8 cellular contexts compared by ENCODE assay signal in the genomic region with DNA sequence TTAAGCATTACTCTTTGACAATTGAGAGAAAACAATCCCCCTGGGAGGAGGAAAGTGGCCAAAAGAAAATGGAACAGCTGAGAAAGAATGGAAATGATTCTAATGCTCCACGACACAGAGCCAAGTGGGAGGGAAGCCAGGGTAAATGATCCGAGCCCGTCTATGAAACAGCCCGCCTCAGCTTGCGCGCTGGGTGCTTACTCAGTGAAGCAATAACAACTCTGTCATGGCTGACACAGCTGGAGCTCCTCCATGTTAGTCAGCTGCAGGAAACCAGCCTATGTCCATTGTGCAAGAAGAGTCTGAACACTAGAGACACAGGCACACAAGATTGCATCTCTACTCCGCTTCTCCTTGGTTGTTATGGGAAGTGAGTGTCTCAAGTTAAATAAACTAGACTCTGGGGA. TPM values are rescaled to one million over a fixed set of nuclear protein-coding genes. Genes with fewer than 3 reads are reported as not detected.
DNase-seq lines count a peak whose midpoint lies in the region; ATAC-seq and TF ChIP-seq lines count a peak whose summit lies in the region.

No MANE protein-coding gene starts in this region.

- peaks cover 5% of the 10 kb centered on the region for H3K36me3 ChIP-seq in IMR-90 (ENCODE audit: control insufficient read depth, insufficient read depth, low read length)

- H3K14ac ChIP-seq in IMR-90 (replicated peaks; ENCODE audit: low read depth, low read length) = peak overlapping the region; percentile 35

- H2BK20ac ChIP-seq in IMR-90 (ENCODE audit: low read depth, low read length) = peak overlapping the region; percentile 53

- no peak overlapping the region; the same call in 1 of the 2 replicates for H4K91ac ChIP-seq in IMR-90 (ENCODE audit: insufficient read depth, low read depth, low read length)

- H3K4ac ChIP-seq in IMR-90 (ENCODE audit: low read depth, low read length) = peak overlapping the region; percentile 49; the same call in 1 of the 2 replicates

- H2AK9ac ChIP-seq in IMR-90 (replicated peaks; ENCODE audit: low read depth, low read length, poor library complexity) = no peak overlapping the region

- no peak overlapping the region for H2AK5ac ChIP-seq in IMR-90 (ENCODE audit: low read depth, low read length)

- no peak overlapping the region for H3K9ac ChIP-seq in IMR-90 (ENCODE audit: low read depth, low read length)

- no peaks in the 10 kb centered on the region for H3K9me3 ChIP-seq in IMR-90 (ENCODE audit: control insufficient read depth, insufficient read depth, low read length)

- peak overlapping the region; percentile 59 for H2BK120ac ChIP-seq in IMR-90 (ENCODE audit: low read depth, low read length)

- peak overlapping the region; percentile 15; the same call in 1 of the 2 replicates for H3K56ac ChIP-seq in IMR-90 (ENCODE audit: extremely low read depth, insufficient read depth, low read length)

- H3K27ac ChIP-seq in IMR-90 (ENCODE audit: insufficient read depth, low read length) = no peak overlapping the region
- no peak overlapping the region for H3K27ac ChIP-seq in foreskin keratinocyte

- peak overlapping the region; percentile 38 for H2AFZ ChIP-seq in IMR-90 (replicated peaks; ENCODE audit: low read length, poor library complexity)

- H3K4me1 ChIP-seq in IMR-90 (ENCODE audit: control insufficient read depth, insufficient read depth, low read length) (0 out of 2 replicates have a peak, but pooled peaks cover 2% of the 10 kb centered on the region), foreskin keratinocyte (no peaks in the 10 kb centered on the region)

- POLR2A ChIA-PET in IMR-90 (lab: Charles Lee; ENCODE audit: unreplicated experiment) = interaction anchor here (0.5 kb wide), 1 partner anchor 20 kb away, joined by 4 read pairs; no protein-coding TSS in a partner anchor

- H3K9me3 Mint-ChIP-seq in stimulated activated naive B cell treated with anti-CD40 and anti-IgM and Interleukin-4, amounts not matched to agents 10 μg/mL and 1 μg/mL and 100 μg/mL, for 72 hours = no peaks in the 10 kb centered on the region

- H3K79me1 ChIP-seq in IMR-90 (ENCODE audit: low read depth in 1 of 2, low read length in 2 of 2) = no peaks in the 10 kb centered on the region

- intact Hi-C loops in IMR-90 (cut with micrococcal nuclease) = loop anchor here (2.0 kb wide), 1 partner anchor 49 kb away; no protein-coding TSS in a partner anchor

- no peaks in the 10 kb centered on the region for H3K4me1 Mint-ChIP-seq in stimulated activated naive B cell treated with anti-CD40 and anti-IgM and Interleukin-4, amounts not matched to agents 10 μg/mL and 1 μg/mL and 100 μg/mL, for 72 hours

- BruUV-seq in IMR-90 (replicated peaks; lab: Mats Ljungman, UMichigan) = no TSS peak

- CTCF ChIA-PET in IMR-90 (lab: Yijun Ruan, JAX) = interaction anchor here (0.5 to 0.6 kb wide), 2 partner anchors 108 to 110 kb away, joined by 3 to 9 read pairs; no protein-coding TSS in a partner anchor

- 0 out of 2 replicates have a peak, but pooled peaks have one; percentile 17 for TF ChIP-seq POLR2A in IMR-90 (IDR thresholded peaks at IDR 0.05; ENCODE audit: low read depth, low read length)

- H3K4me3 Mint-ChIP-seq in stimulated activated naive B cell treated with anti-CD40 and anti-IgM and Interleukin-4, amounts not matched to agents 10 μg/mL and 1 μg/mL and 100 μg/mL, for 72 hours = no peak overlapping the region

- TF ChIP-seq RAD21 in IMR-90 (IDR thresholded peaks at IDR 0.05; ENCODE audit: low read length) = no peak

- no peaks in the 10 kb centered on the region; the same call in 1 of the 2 replicates for H3K9me1 ChIP-seq in IMR-90 (ENCODE audit: insufficient read depth, low read length)

- H3K36me3 Mint-ChIP-seq in stimulated activated naive B cell treated with anti-CD40 and anti-IgM and Interleukin-4, amounts not matched to agents 10 μg/mL and 1 μg/mL and 100 μg/mL, for 72 hours = peaks cover 15 to 22% of the 10 kb centered on the region in 2 donors

- in situ Hi-C loops in IMR-90 (cut with MboI; ENCODE audit: low sequenced_read_pairs) = no loop called here

- no peak overlapping the region for H3K4me3 ChIP-seq in IMR-90 (ENCODE audit: insufficient read depth, low read depth, low read length)

- no peak for TF ChIP-seq CTCF in IMR-90 (conservative IDR thresholded peaks at IDR 0.05; ENCODE audit: low read depth, low read length)
- no peak for TF ChIP-seq CTCF in foreskin keratinocyte (conservative IDR thresholded peaks at IDR 0.05)

- H3K27me3 ChIP-seq in IMR-90 (ENCODE audit: control insufficient read depth, insufficient read depth, low read length) = no peaks in the 10 kb centered on the region
- no peaks in the 10 kb centered on the region for H3K27me3 ChIP-seq in foreskin keratinocyte

- no peaks in the 10 kb centered on the region for H4K20me1 ChIP-seq in IMR-90 (ENCODE audit: insufficient read depth, low read length)

- H2BK15ac ChIP-seq in IMR-90 (ENCODE audit: low read depth, low read length) = no peak overlapping the region

- DNase-seq in IMR-90 (peak; percentile 100), SIG-M5 (lab: John Stamatoyannopoulos, UW) (peak; percentile 93), foreskin keratinocyte (peak in 1 of 2 donors; percentile 59), pons (ENCODE audit: low spot score) (peak; percentile 78), germinal center (ENCODE audit: low spot score) (no peak), NK-92 (lab: John Stamatoyannopoulos, UW; ENCODE audit: unreplicated experiment) (no peak)
- DNase-seq in stimulated activated naive B cell treated with anti-CD40 and anti-IgM and Interleukin-4, amounts not matched to agents 10 μg/mL and 1 μg/mL and 100 μg/mL, for 72 hours = no peak

- H3K27ac Mint-ChIP-seq in stimulated activated naive B cell treated with anti-CD40 and anti-IgM and Interleukin-4, amounts not matched to agents 10 μg/mL and 1 μg/mL and 100 μg/mL, for 72 hours = no peak overlapping the region

- peak overlapping the region in 1 of 2 experiments; percentile 4; a peak in 1 of 4 replicates for H4K8ac ChIP-seq in IMR-90 (ENCODE audit: low read depth in 2 of 2, low read length in 2 of 2)

- dilution Hi-C loops in IMR-90 (cut with HindIII; ENCODE audit: low sequenced_read_pairs, unreplicated experiment) = no loop called here

- H3K23ac ChIP-seq in IMR-90 (ENCODE audit: low read depth, low read length) = peak overlapping the region; percentile 10; the same call in 1 of the 2 replicates

- no peaks in the 10 kb centered on the region for H3K27me3 Mint-ChIP-seq in stimulated activated naive B cell treated with anti-CD40 and anti-IgM and Interleukin-4, amounts not matched to agents 10 μg/mL and 1 μg/mL and 100 μg/mL, for 72 hours

- H4K5ac ChIP-seq in IMR-90 (ENCODE audit: low read depth, low read length) = no peak overlapping the region

- H2BK5ac ChIP-seq in IMR-90 (ENCODE audit: low read depth, low read length, poor library complexity, severe bottlenecking) = peak overlapping the region; percentile 43

- WGBS in IMR-90 (ENCODE audit: extremely low coverage in 2 of 2, insufficient read length in 1 of 2), 2 experiments = 0% methylated on average over 4 of the region's 7 CpGs; no CpG with 5 or more reads in 1 of the 2 experiments

- peak; percentile 95 for ATAC-seq in IMR-90 (ENCODE audit: low read depth)
- peak; percentile 89 for ATAC-seq in foreskin keratinocyte
- ATAC-seq in stimulated activated naive B cell treated with anti-CD40 and anti-IgM and Interleukin-4, amounts not matched to agents 10 μg/mL and 1 μg/mL and 100 μg/mL, for 72 hours (replicated peaks) = no peak
- no peak for ATAC-seq in GM18502 (IDR thresholded peaks at IDR 0.05; ENCODE audit: poor library complexity, unreplicated experiment)

- H3K18ac ChIP-seq in IMR-90 (ENCODE audit: low read depth, low read length) = no peak overlapping the region

- H3K4me2 ChIP-seq in IMR-90 (ENCODE audit: low read depth, low read length) = peak overlapping the region; percentile 8; the same call in 1 of the 2 replicates

TF ChIP-seq in IMR-90, 13 proteins besides CTCF, POLR2A, EP300 and RAD21 (continues in another document):
- TF ChIP-seq CHD1 (IDR thresholded peaks at IDR 0.05; ENCODE audit: low read depth, low read length) (no peak), CEBPB (IDR thresholded peaks at IDR 0.05; ENCODE audit: low read depth, low read length) (peak; percentile 100), MXI1 (IDR thresholded peaks at IDR 0.05; ENCODE audit: borderline replicate concordance, low read depth, low read length) (0 out of 2 replicates have a peak, but pooled peaks have one; percentile 45), MAFK (IDR thresholded peaks at IDR 0.05; ENCODE audit: low read depth, low read length) (peak; percentile 53; the same call in 1 of the 2 replicates), MAZ (IDR thresholded peaks at IDR 0.05; ENCODE audit: borderline replicate concordance, low read depth, low read length) (peak; percentile 27; the same call in 1 of the 2 replicates), RFX5 (IDR thresholded peaks at IDR 0.05; ENCODE audit: low read depth, low read length) (no peak), BHLHE40 (IDR thresholded peaks at IDR 0.05; ENCODE audit: low read depth, low read length) (peak; percentile 59), NFE2L2 (IDR thresholded peaks at IDR 0.05; ENCODE audit: low read depth, low read length) (peak; percentile 36; the same call in 1 of the 2 replicates)

RNA-seq across cellular contexts. Expression of gene NOA1, which starts 19.3 kb away (rescaled TPM):
- 9.7 and 10.4 TPM in 2 replicates for total RNA-seq in IMR-90 (2012; rRNA removed)
- polyA plus RNA-seq in IMR-90 (2012; rRNA removed) = 10.8 and 12.1 TPM in 2 replicates
- polyA plus RNA-seq in IMR-90 (2012; cell fraction: cytosol; rRNA removed) = 6.4 and 10.7 TPM in 2 replicates
- 6.3 and 7.8 TPM in 2 replicates for polyA plus RNA-seq in IMR-90 (2012; cell fraction: nucleus; rRNA removed; ENCODE audit: low replicate concordance)
- 16.5 and 16.9 TPM in 2 replicates for total RNA-seq in foreskin keratinocyte
- 10.2 and 11.5 TPM in 2 replicates for polyA plus RNA-seq in foreskin keratinocyte

RNA-seq across cellular contexts. Expression of gene POLR2B, which starts 20.6 kb away (rescaled TPM):
- total RNA-seq in IMR-90 (2012; rRNA removed) (106 and 172 TPM in 2 replicates), foreskin keratinocyte (86.0 and 92.4 TPM in 2 replicates)
- polyA plus RNA-seq in IMR-90 (2012; rRNA removed) (62.3 and 74.0 TPM in 2 replicates), foreskin keratinocyte (35.8 and 43.1 TPM in 2 replicates)
- polyA plus RNA-seq in IMR-90 (2012; cell fraction: cytosol; rRNA removed) = 10.9 and 13.0 TPM in 2 replicates
- 21.0 and 96.7 TPM in 2 replicates for polyA plus RNA-seq in IMR-90 (2012; cell fraction: nucleus; rRNA removed; ENCODE audit: low replicate concordance)

RNA-seq across cellular contexts. Expression of gene REST, which starts 50.4 kb away (rescaled TPM):
- total RNA-seq in IMR-90 (2012; rRNA removed) (60.5 and 66.9 TPM in 2 replicates), foreskin keratinocyte (30.4 and 35.4 TPM in 2 replicates)
- polyA plus RNA-seq in IMR-90 (2012; rRNA removed) (10.0 and 10.1 TPM in 2 replicates), foreskin keratinocyte (4.4 TPM in 2 replicates)
- 2.7 and 2.8 TPM in 2 replicates for polyA plus RNA-seq in IMR-90 (2012; cell fraction: cytosol; rRNA removed)
- 2.1 and 8.6 TPM in 2 replicates for polyA plus RNA-seq in IMR-90 (2012; cell fraction: nucleus; rRNA removed; ENCODE audit: low replicate concordance)

Comparison
In these comparisons a context has a peak if more than half of its experiments do, and no peak if none do; other contexts are left out.
1. ATAC-seq: peak in IMR-90 (single experiment) and foreskin keratinocyte (single experiment); none in stimulated activated naive B cell treated with anti-CD40 and anti-IgM and Interleukin-4, amounts not matched to agents 10 μg/mL and 1 μg/mL and 100 μg/mL, for 72 hours (0 of 2) and GM18502 (single experiment).
2. DNase-seq: peak in IMR-90 (single experiment), SIG-M5 (single experiment) and pons (single experiment); none in stimulated activated naive B cell treated with anti-CD40 and anti-IgM and Interleukin-4, amounts not matched to agents 10 μg/mL and 1 μg/mL and 100 μg/mL, for 72 hours (single experiment), germinal center (single experiment) and NK-92 (single experiment).